In genomic region chr6:33702345-33702977, GRCh38 we compare ENCODE assay signal across 8 cellular contexts. TPM values are rescaled to one million over a fixed set of nuclear protein-coding genes. Genes with fewer than 3 reads are reported as not detected.
DNase-seq lines count a peak whose midpoint lies in the region; ATAC-seq, FAIRE-seq and TF ChIP-seq lines count a peak whose summit lies in the region.

No MANE protein-coding gene starts in this region.

- DNase-seq in AG04450 (ENCODE audit: low read depth, low spot score) (peak; percentile 29), GDM1 (lab: John Stamatoyannopoulos, UW) (peak; percentile 23), NCI-H460 (ENCODE audit: extremely low read depth, low read depth) (peak; percentile 49), T47D (ENCODE audit: low read depth in 1 of 2, low spot score in 1 of 2) (peak; percentile 53 to 77), HepG2 (ENCODE audit: low spot score) (peak; percentile 67), colonic mucosa (no peak)

- H3K4me3 ChIP-seq in AG04450 (ENCODE audit: low read depth, low read length) (no peak overlapping the region), HepG2 (replicated peaks in 1 of 3; ENCODE audit: insufficient read depth in 1 of 3, low read depth in 2 of 3, low read length in 3 of 3) (no peak overlapping the region), colonic mucosa (no peak overlapping the region)

- FAIRE-seq in HepG2 (lab: Jason Lieb, UNC) = peak; percentile 92

- 93% methylated on average over 1 of the region's 1 CpG for WGBS in HepG2 (ENCODE audit: low lambda C conversion rate)

- H3K9me3 ChIP-seq in AG04450 (ENCODE audit: control insufficient read depth, insufficient read depth, low read length) = no peaks in the 10 kb centered on the region
- no peaks in the 10 kb centered on the region for H3K9me3 ChIP-seq in HepG2 (ENCODE audit: low read length)
- H3K9me3 ChIP-seq in colonic mucosa = no peaks in the 10 kb centered on the region

- no TSS peak for BruUV-seq in HepG2 (replicated peaks; lab: Mats Ljungman, UMichigan)

- 0 out of 2 replicates have a peak, but pooled peaks have one; percentile 13 for TF ChIP-seq RAD21 in HepG2 (CRISPR knock-in tag; IDR thresholded peaks at IDR 0.05)

- peaks cover 18 to 41% of the 10 kb centered on the region in 2 experiments for H3K36me3 ChIP-seq in HepG2 (replicated peaks in 1 of 2; ENCODE audit: control insufficient read depth in 1 of 2, insufficient read depth in 2 of 2, low read length in 2 of 2)
- no peaks in the 10 kb centered on the region for H3K36me3 ChIP-seq in colonic mucosa

- no peak overlapping the region for H3K9ac ChIP-seq in HepG2 (ENCODE audit: insufficient read depth, low read depth, low read length)
- no peak overlapping the region for H3K9ac ChIP-seq in colonic mucosa (ENCODE audit: low read depth in 2 of 2, low read length in 2 of 2)

- intact Hi-C loops in HepG2 (cut with micrococcal nuclease; ENCODE audit: unreplicated experiment) (loop anchor here (1.0 to 10.0 kb wide), 2 partner anchors 68 to 112 kb away; no protein-coding TSS in a partner anchor), colonic mucosa (cut with DNase I) (no loop called here)

- H3K27me3 ChIP-seq in AG04450 (ENCODE audit: control insufficient read depth, insufficient read depth, low read length) (no peaks in the 10 kb centered on the region), HepG2 (ENCODE audit: control insufficient read depth in 1 of 2, insufficient read depth in 2 of 2, low read length in 2 of 2) (no peaks in the 10 kb centered on the region), colonic mucosa (no peaks in the 10 kb centered on the region)

- H3K27ac ChIP-seq in AG04450 (ENCODE audit: low read depth, low read length) = no peak overlapping the region
- H3K27ac ChIP-seq in HepG2 (ENCODE audit: extremely low read length, insufficient read depth, low read length) = no peak overlapping the region
- H3K27ac ChIP-seq in colonic mucosa = no peak overlapping the region

- no peak overlapping the region for H2AFZ ChIP-seq in HepG2 (ENCODE audit: low read length)

- H3K4me2 ChIP-seq in HepG2 (ENCODE audit: low read depth, low read length) = no peak overlapping the region

- no peaks in the 10 kb centered on the region; the same call in 1 of the 2 replicates for H4K20me1 ChIP-seq in HepG2 (ENCODE audit: insufficient read depth, low read length)

- H3K79me2 ChIP-seq in HepG2 (ENCODE audit: insufficient read depth, low read length) = no peaks in the 10 kb centered on the region

- peaks cover 14% of the 10 kb centered on the region; the same call in 1 of the 2 replicates for H3K4me1 ChIP-seq in HepG2 (ENCODE audit: insufficient read depth, low read length)
- H3K4me1 ChIP-seq in colonic mucosa = no peaks in the 10 kb centered on the region

- in situ Hi-C loops in T47D (cut with HindIII; ENCODE audit: low pct_unique_long_range_greater_than_20kb, low sequenced_read_pairs) = no loop called here
- in situ Hi-C loops in HepG2 (cut with HindIII; ENCODE audit: extremely low pct_ligation_motif_present, low pct_unique_long_range_greater_than_20kb) = loop anchor here (5.0 kb wide), 1 partner anchor 115 kb away; no protein-coding TSS in a partner anchor

- TF ChIP-seq EP300 in HepG2 (IDR thresholded peaks at IDR 0.05; ENCODE audit: low read depth in 2 of 2, low read length in 2 of 2) = no peak
- no peak for TF ChIP-seq EP300 in HepG2 (CRISPR knock-in tag; IDR thresholded peaks at IDR 0.05; ENCODE audit: borderline replicate concordance)

- ATAC-seq in HepG2 (peak; percentile 93), GM19324 (IDR thresholded peaks at IDR 0.05; ENCODE audit: low FRiP score, unreplicated experiment) (no peak), GM21576 (IDR thresholded peaks at IDR 0.05; ENCODE audit: unreplicated experiment) (no peak)

- no peak for TF ChIP-seq POLR2A in HepG2 (IDR thresholded peaks at IDR 0.05; ENCODE audit: insufficient read depth in 1 of 2, low read depth in 2 of 2, low read length in 2 of 2)

- CTCF ChIA-PET in AG04450 (lab: Charles Lee) (interaction anchor here (0.6 to 3.9 kb wide), 7 partner anchors 9 to 117 kb away, joined by 3 to 38 read pairs (median 4); partner anchors contain the start of gene UQCC2), HepG2 (lab: Yijun Ruan, JAX; ENCODE audit: low intra/inter-chr PET ratio, low total read pairs) (interaction anchor here (1.5 to 4.7 kb wide), 2 partner anchors 112 to 117 kb away, joined by 4 to 19 read pairs; no protein-coding TSS in a partner anchor)

- POLR2A ChIA-PET in AG04450 (lab: Yijun Ruan, JAX) = no interaction called here
- POLR2A ChIA-PET in HepG2 (lab: Yijun Ruan, JAX) = interaction anchor here (3.9 kb wide), 1 partner anchor 9 kb away, joined by 22 read pairs; the partner anchor contains the start of gene UQCC2

- TF ChIP-seq CTCF in AG04450 (IDR thresholded peaks at IDR 0.05; ENCODE audit: low read depth, low read length) = peak; percentile 64
- TF ChIP-seq CTCF in HepG2 (CRISPR knock-in tag; IDR thresholded peaks at IDR 0.05) = peak; percentile 58
- TF ChIP-seq CTCF in colonic mucosa (IDR thresholded peaks at IDR 0.05) = no peak

TF ChIP-seq in HepG2, 621 proteins besides CTCF, POLR2A, EP300 and RAD21 (continues in another document):
- TF ChIP-seq MYC (CRISPR knock-in tag; IDR thresholded peaks at IDR 0.05; ENCODE audit: borderline replicate concordance) = no peak

RNA-seq across cellular contexts. Expression of gene UQCC2, which starts 9.0 kb away (rescaled TPM):
- polyA plus RNA-seq in AG04450 (2011; rRNA removed) = 67.9 and 84.1 TPM in 2 replicates
- polyA minus RNA-seq in AG04450 (2011; rRNA and poly(A)+ RNA removed) = 15.2 and 23.4 TPM in 2 replicates
- 29.2 and 40.8 TPM in 2 replicates for total RNA-seq in NCI-H460 (2014; rRNA removed; shearing (Covaris generic))
- 159 and 206 TPM in 2 replicates for polyA plus RNA-seq in NCI-H460 (2014; cell fraction: nucleus; rRNA removed)
- total RNA-seq in HepG2 (2016; rRNA removed; fragmentation: Illumina TruSeq; extraction: Trizol) = 238 and 273 TPM in 2 replicates
- total RNA-seq in HepG2 (2016; cell fraction: cytosol; rRNA removed; fragmentation: Illumina TruSeq; extraction: Trizol; ENCODE audit: low read depth) = 120 and 154 TPM in 2 replicates
- 223 and 303 TPM in 2 replicates for total RNA-seq in HepG2 (2016; cell fraction: insoluble cytoplasmic fraction; rRNA removed; fragmentation: Illumina TruSeq; extraction: Trizol)
- total RNA-seq in HepG2 (2016; cell fraction: membrane; rRNA removed; fragmentation: Illumina TruSeq; extraction: Trizol) = 160 and 207 TPM in 2 replicates
- 53.9 and 66.5 TPM in 2 replicates for total RNA-seq in HepG2 (2016; cell fraction: nucleus; rRNA removed; fragmentation: Illumina TruSeq; extraction: Trizol)
- polyA plus RNA-seq in HepG2 (2011; rRNA removed) = 82.4 and 83.3 TPM in 2 replicates
- polyA plus RNA-seq in HepG2 (2011; cell fraction: cytosol; rRNA removed) = 43.2 and 56.5 TPM in 2 replicates
- 25.4 and 25.6 TPM in 2 replicates for polyA plus RNA-seq in HepG2 (2011; cell fraction: nucleus; rRNA removed)
- polyA plus RNA-seq in HepG2 (2012) = 134 and 138 TPM in 2 replicates
- 161 and 200 TPM in 2 replicates for polyA plus RNA-seq in HepG2 (2016; cell fraction: cytosol; fragmentation: Illumina TruSeq; extraction: Trizol; ENCODE audit: low read depth)
- polyA plus RNA-seq in HepG2 (2016; cell fraction: insoluble cytoplasmic fraction; fragmentation: Illumina TruSeq; extraction: Trizol; ENCODE audit: low read depth) = 261 and 288 TPM in 2 replicates
- 151 and 202 TPM in 2 replicates for polyA plus RNA-seq in HepG2 (2016; cell fraction: membrane; fragmentation: Illumina TruSeq; extraction: Trizol; ENCODE audit: low read depth)
- 129 and 150 TPM in 2 replicates for polyA plus RNA-seq in HepG2 (2016; cell fraction: nucleus; fragmentation: Illumina TruSeq; extraction: Trizol; ENCODE audit: insufficient read depth, low read depth)
- polyA minus RNA-seq in HepG2 (2011; rRNA and poly(A)+ RNA removed; ENCODE audit: low replicate concordance) = 13.1 and 30.2 TPM in 2 replicates
- 12.8 and 21.1 TPM in 2 replicates for polyA minus RNA-seq in HepG2 (2011; cell fraction: cytosol; rRNA and poly(A)+ RNA removed)
- 17.4 and 19.8 TPM in 2 replicates for polyA minus RNA-seq in HepG2 (2011; cell fraction: nucleus; rRNA and poly(A)+ RNA removed)
- 10 to 100 TPM; 45.0 to 81.7 TPM for total RNA-seq in colonic mucosa

RNA-seq across cellular contexts. Expression of gene IP6K3, which starts 44.2 kb away (rescaled TPM):
- polyA plus RNA-seq in AG04450 (2011; rRNA removed) = 1.1 and 1.6 TPM in 2 replicates
- polyA minus RNA-seq in AG04450 (2011; rRNA and poly(A)+ RNA removed) = 0.91 and 2.1 TPM in 2 replicates
- not detected in 2 replicates for total RNA-seq in NCI-H460 (2014; rRNA removed; shearing (Covaris generic))
- polyA plus RNA-seq in NCI-H460 (2014; cell fraction: nucleus; rRNA removed) = not detected in 2 replicates
- 0.11 and 0.44 TPM in 2 replicates for total RNA-seq in HepG2 (2016; rRNA removed; fragmentation: Illumina TruSeq; extraction: Trizol)
- 0.18 and 0.40 TPM in 2 replicates for total RNA-seq in HepG2 (2016; cell fraction: cytosol; rRNA removed; fragmentation: Illumina TruSeq; extraction: Trizol; ENCODE audit: low read depth)
- 0.28 and 0.52 TPM in 2 replicates for total RNA-seq in HepG2 (2016; cell fraction: insoluble cytoplasmic fraction; rRNA removed; fragmentation: Illumina TruSeq; extraction: Trizol)
- total RNA-seq in HepG2 (2016; cell fraction: membrane; rRNA removed; fragmentation: Illumina TruSeq; extraction: Trizol) = 0.17 TPM in 1 of 2 replicates, not detected in the other
- 0.53 TPM in 2 replicates for total RNA-seq in HepG2 (2016; cell fraction: nucleus; rRNA removed; fragmentation: Illumina TruSeq; extraction: Trizol)
- 0.18 and 0.48 TPM in 2 replicates for polyA plus RNA-seq in HepG2 (2011; rRNA removed)
- 0.16 and 0.22 TPM in 2 replicates for polyA plus RNA-seq in HepG2 (2011; cell fraction: cytosol; rRNA removed)
- 0.63 and 0.76 TPM in 2 replicates for polyA plus RNA-seq in HepG2 (2011; cell fraction: nucleus; rRNA removed)
- 0.13 TPM in 1 of 2 replicates, not detected in the other for polyA plus RNA-seq in HepG2 (2012)
- polyA plus RNA-seq in HepG2 (2016; cell fraction: cytosol; fragmentation: Illumina TruSeq; extraction: Trizol; ENCODE audit: low read depth) = 0.20 and 0.21 TPM in 2 replicates
- 0.20 and 0.22 TPM in 2 replicates for polyA plus RNA-seq in HepG2 (2016; cell fraction: insoluble cytoplasmic fraction; fragmentation: Illumina TruSeq; extraction: Trizol; ENCODE audit: low read depth)
- 0.86 TPM in 1 of 2 replicates, not detected in the other for polyA plus RNA-seq in HepG2 (2016; cell fraction: membrane; fragmentation: Illumina TruSeq; extraction: Trizol; ENCODE audit: low read depth)
- polyA plus RNA-seq in HepG2 (2016; cell fraction: nucleus; fragmentation: Illumina TruSeq; extraction: Trizol; ENCODE audit: insufficient read depth, low read depth) = 0.40 and 0.75 TPM in 2 replicates
- polyA minus RNA-seq in HepG2 (2011; rRNA and poly(A)+ RNA removed; ENCODE audit: low replicate concordance) = 0.18 TPM in 1 of 2 replicates, not detected in the other
- polyA minus RNA-seq in HepG2 (2011; cell fraction: cytosol; rRNA and poly(A)+ RNA removed) = 0.30 TPM in 1 of 2 replicates, not detected in the other
- 0.62 TPM in 1 of 2 replicates, not detected in the other for polyA minus RNA-seq in HepG2 (2011; cell fraction: nucleus; rRNA and poly(A)+ RNA removed)
- total RNA-seq in colonic mucosa = under 1 TPM; 0.17 to 0.29 TPM
